20 cellular contexts compared by ENCODE assay signal in the genomic region with DNA sequence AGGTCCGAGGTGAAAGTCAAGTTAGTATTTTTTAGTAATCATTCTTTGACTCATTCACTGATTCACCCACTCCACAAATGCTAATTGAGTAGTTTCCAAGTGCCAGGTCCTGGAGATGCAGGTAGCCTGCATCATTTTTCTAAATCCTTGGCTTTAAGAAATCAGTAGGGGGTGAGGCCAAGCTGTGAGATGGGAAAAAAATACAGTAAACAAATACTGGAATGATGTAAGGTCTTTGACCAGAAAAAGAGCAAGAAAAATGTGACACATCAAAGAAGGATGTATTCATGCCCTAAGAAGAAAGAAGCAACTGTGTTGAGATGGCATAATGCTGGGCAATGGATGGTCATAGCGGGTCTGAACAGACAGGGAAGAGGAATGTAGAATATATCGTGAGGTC.
DNase-seq lines count a peak whose midpoint lies in the region; ATAC-seq and TF ChIP-seq lines count a peak whose summit lies in the region.
"Had no signal": no experiment of that assay in that cellular context is flagged by ENCODE, and none has a peak within 500 bp of the region (broad histone marks: within the 10 kb centered on the region; RNA-seq: fewer than 3 reads in every experiment).

No MANE protein-coding gene starts in this region.

- H3K9ac ChIP-seq in OCI-LY3 (ENCODE audit: low read length): no peak overlapping the region

- H3K4me3 Mint-ChIP-seq in activated T-helper 17 cell treated with anti-CD3 and anti-CD28 coated beads, Interleukin-2, amount 50 U/mL, for 72 hours: no peak overlapping the region
- H3K4me3 Mint-ChIP-seq: B cell had no signal

- H3K27me3 Mint-ChIP-seq in activated T-helper 17 cell treated with anti-CD3 and anti-CD28 coated beads, Interleukin-2, amount 50 U/mL, for 72 hours: no peaks in the 10 kb centered on the region
- H3K27me3 Mint-ChIP-seq: B cell had no signal

- 0 out of 2 replicates have a peak overlapping the region, but pooled peaks have one; percentile 35 for H2AFZ ChIP-seq in OCI-LY3 (ENCODE audit: low read depth, low read length)
- H2AFZ ChIP-seq: PC-9 had no signal

- no peak overlapping the region for H3K27ac Mint-ChIP-seq in activated T-helper 17 cell treated with anti-CD3 and anti-CD28 coated beads, Interleukin-2, amount 50 U/mL, for 72 hours
- H3K27ac Mint-ChIP-seq: B cell had no signal

- H3K27ac ChIP-seq in OCI-LY3 (ENCODE audit: low read length): no peak overlapping the region
- H3K27ac ChIP-seq: PC-9, SK-N-MC had no signal

- no peaks in the 10 kb centered on the region for H3K9me3 ChIP-seq in OCI-LY3 (ENCODE audit: insufficient read depth, low read length)
- H3K9me3 ChIP-seq: HAP-1 had no signal

- WGBS in lower leg skin, 2 donors: 87 to 92% methylated on average over 3 of the region's 3 CpGs

- no peak for ATAC-seq in activated T-helper 17 cell treated with anti-CD3 and anti-CD28 coated beads, Interleukin-2, amount 50 U/mL, for 72 hours (replicated peaks)
- no peak for ATAC-seq in HG03039 (IDR thresholded peaks at IDR 0.05; ENCODE audit: unreplicated experiment)
- ATAC-seq: Right ventricle myocardium inferior had no signal

- intact Hi-C loops in lower leg skin (cut with DNase I; ENCODE audit: low total_unique reads): no loop called here

- no peaks in the 10 kb centered on the region for H3K4me1 Mint-ChIP-seq in activated T-helper 17 cell treated with anti-CD3 and anti-CD28 coated beads, Interleukin-2, amount 50 U/mL, for 72 hours
- H3K4me1 Mint-ChIP-seq: B cell had no signal

- H3K4me3 ChIP-seq in OCI-LY3 (ENCODE audit: low read length) (no peak overlapping the region), lower leg skin (ENCODE audit: low read depth, poor library complexity, severe bottlenecking) (no peak overlapping the region)
- H3K4me3 ChIP-seq: HAP-1, PC-9, SK-N-MC had no signal

- H3K4me2 ChIP-seq in OCI-LY3 (ENCODE audit: low read length): no peak overlapping the region
- H3K4me2 ChIP-seq: PC-9 had no signal

- no peaks in the 10 kb centered on the region for H3K36me3 ChIP-seq in OCI-LY3 (replicated peaks; ENCODE audit: low read depth, low read length)
- H3K36me3 ChIP-seq: HAP-1 had no signal

- H3K9me3 Mint-ChIP-seq in activated T-helper 17 cell treated with anti-CD3 and anti-CD28 coated beads, Interleukin-2, amount 50 U/mL, for 72 hours: peaks cover 23% of the 10 kb centered on the region

- no peak for TF ChIP-seq POLR2A in lower leg skin (IDR thresholded peaks at IDR 0.05)

- H3K4me1 ChIP-seq in OCI-LY3 (ENCODE audit: low read length): no peaks in the 10 kb centered on the region
- H3K4me1 ChIP-seq: HAP-1 had no signal

- H4K20me1 ChIP-seq in OCI-LY3 (ENCODE audit: insufficient read depth, low read length): no peaks in the 10 kb centered on the region

- peak; percentile 62 for DNase-seq in COLO829 (ENCODE audit: low spot score)
- DNase-seq in amniotic epithelial cell (ENCODE audit: low read depth): peak; percentile 9
- DNase-seq in foreskin melanocyte: peak; percentile 68
- DNase-seq in activated T-cell treated with anti-CD3 and anti-CD28 coated beads, Interleukin-2, amount 50 U/mL, for 1 hour: no peak
- DNase-seq in lower leg skin (ENCODE audit: low spot score in 2 of 2): no peak
- DNase-seq: COR-L47, GF-D8, MV-4-11, NCI-H1694 treated with DMSO at 0.1 percent for 48 hours, NCI-H2107, NCI-H510A, NCI-H82, PC-9 had no signal

- no peaks in the 10 kb centered on the region for H3K36me3 Mint-ChIP-seq in activated T-helper 17 cell treated with anti-CD3 and anti-CD28 coated beads, Interleukin-2, amount 50 U/mL, for 72 hours (ENCODE audit: low read depth)

- H3K79me2 ChIP-seq in OCI-LY3 (ENCODE audit: low read length): no peaks in the 10 kb centered on the region

- TF ChIP-seq CTCF in OCI-LY3 (IDR thresholded peaks at IDR 0.05; ENCODE audit: low read depth, low read length) (no peak), lower leg skin (IDR thresholded peaks at IDR 0.05) (no peak)

- H3K27me3 ChIP-seq in OCI-LY3 (ENCODE audit: low read depth, low read length): no peaks in the 10 kb centered on the region

Comparison
In these comparisons a context has a peak if more than half of its experiments do, and no peak if none do; other contexts are left out.
1. DNase-seq: peak in COLO829 (single experiment), amniotic epithelial cell (single experiment) and foreskin melanocyte (single experiment); none in activated T-cell treated with anti-CD3 and anti-CD28 coated beads, Interleukin-2, amount 50 U/mL, for 1 hour (single experiment) and lower leg skin (0 of 2).